In the genomic region with DNA sequence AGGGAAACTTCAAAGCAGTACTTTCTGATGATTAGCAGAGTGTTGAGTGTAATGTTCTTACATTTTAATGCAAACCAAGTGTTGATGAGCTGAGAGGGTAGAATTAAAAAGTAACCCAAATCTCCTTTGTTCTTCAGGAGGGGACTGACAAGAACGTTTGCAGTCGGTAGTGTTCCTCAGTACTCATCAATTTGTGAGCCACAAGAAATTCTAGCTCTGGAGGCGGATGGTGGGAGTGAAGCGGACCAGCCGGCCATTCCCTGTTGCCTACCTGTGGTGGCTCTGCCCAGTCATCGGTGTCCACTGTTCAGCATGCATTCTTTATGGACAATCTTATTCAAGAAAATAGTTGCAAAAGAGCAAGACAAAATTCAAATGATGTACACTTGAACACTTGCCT, we compare ENCODE assay signal across 1 cellular context.
TF ChIP-seq lines count a peak whose summit lies in the region.

No MANE protein-coding gene starts in this region.

TF ChIP-seq in WTC11, 78 proteins besides CTCF, POLR2A, EP300 and RAD21 (continued from another document):
- TF ChIP-seq NR3C1 (CRISPR knock-in tag; conservative IDR thresholded peaks at IDR 0.05; ENCODE audit: low read depth) (no peak), MXD4 (CRISPR knock-in tag; IDR thresholded peaks at IDR 0.05; ENCODE audit: borderline replicate concordance) (no peak), TCF7 (CRISPR knock-in tag; IDR thresholded peaks at IDR 0.05; ENCODE audit: low read depth) (no peak), ZNF263 (CRISPR knock-in tag; IDR thresholded peaks at IDR 0.05; ENCODE audit: low read depth) (no peak)
